Comparison of ENCODE assay signal across 11 cellular contexts in genomic region chr15:75030424-75030823, GRCh38. TPM values are rescaled to one million over a fixed set of nuclear protein-coding genes. Genes with fewer than 3 reads are reported as not detected.
A peak's percentile ranks its signal among the peaks of the same experiment; 100 is the strongest.
DNase-seq lines count a peak whose midpoint lies in the region; ATAC-seq, FAIRE-seq and TF ChIP-seq lines count a peak whose summit lies in the region.
"Had no signal": no experiment of that assay in that cellular context is flagged by ENCODE, and none has a peak within 500 bp of the region (broad histone marks: within the 10 kb centered on the region; RNA-seq: fewer than 3 reads in every experiment).

No MANE protein-coding gene starts in this region.

- H2AFZ ChIP-seq in osteoblast (ENCODE audit: low read length) (peak overlapping the region; percentile 94), HepG2 (ENCODE audit: low read length) (no peak overlapping the region)

- H3K4me2 ChIP-seq in osteoblast (ENCODE audit: insufficient read depth, low read length) (peak overlapping the region; percentile 80), HepG2 (ENCODE audit: low read depth, low read length) (no peak overlapping the region)

- H3K9me3 ChIP-seq in right atrium auricular region (no peaks in the 10 kb centered on the region), osteoblast (ENCODE audit: low read depth, low read length) (no peaks in the 10 kb centered on the region), vagina (no peaks in the 10 kb centered on the region), HepG2 (ENCODE audit: low read length) (no peaks in the 10 kb centered on the region)

- DNase-seq in right atrium auricular region (ENCODE audit: low spot score) (no peak), left ventricle myocardium superior (no peak), coronary artery (ENCODE audit: low spot score) (no peak), osteoblast (ENCODE audit: insufficient read length, low spot score, missing footprints) (no peak), vagina (ENCODE audit: extremely low spot score in 2 of 2) (no peak), HepG2 (ENCODE audit: low spot score) (no peak), RCC 7860 (ENCODE audit: low spot score) (no peak)
- DNase-seq: activated CD4-positive, alpha-beta memory T cell treated with anti-CD3 and anti-CD28 coated beads for 36 hours had no signal

- H3K9ac ChIP-seq in HepG2 (ENCODE audit: insufficient read depth, low read depth, low read length): no peak overlapping the region

- TF ChIP-seq EP300 in HepG2 (IDR thresholded peaks at IDR 0.05; ENCODE audit: low read depth in 2 of 2, low read length in 2 of 2): no peak
- no peak for TF ChIP-seq EP300 in HepG2 (CRISPR knock-in tag; IDR thresholded peaks at IDR 0.05; ENCODE audit: borderline replicate concordance)

- no peak overlapping the region for H3K4me3 ChIP-seq in right atrium auricular region
- H3K4me3 ChIP-seq in coronary artery: peak overlapping the region; percentile 64
- no peak overlapping the region for H3K4me3 ChIP-seq in osteoblast (ENCODE audit: insufficient read depth, low read length)
- peak overlapping the region in 1 of 2 donors; percentile 44 for H3K4me3 ChIP-seq in vagina
- H3K4me3 ChIP-seq in HepG2 (replicated peaks in 1 of 3; ENCODE audit: insufficient read depth in 1 of 3, low read depth in 2 of 3, low read length in 3 of 3): no peak overlapping the region

- no TSS peak for BruUV-seq in HepG2 (replicated peaks; lab: Mats Ljungman, UMichigan)

- H4K20me1 ChIP-seq in osteoblast (ENCODE audit: insufficient read depth, low read length) (no peaks in the 10 kb centered on the region), HepG2 (ENCODE audit: insufficient read depth, low read length) (no peaks in the 10 kb centered on the region)

- POLR2A ChIA-PET in HepG2 (lab: Yijun Ruan, JAX): interaction anchor here (0.6 to 2.3 kb wide), 2 partner anchors 135 to 171 kb away, joined by 5 to 8 read pairs; partner anchors contain the start of gene C15orf39

- H3K27me3 ChIP-seq in right atrium auricular region (no peaks in the 10 kb centered on the region), osteoblast (ENCODE audit: insufficient read depth, low read length) (no peaks in the 10 kb centered on the region), vagina (no peaks in the 10 kb centered on the region), HepG2 (ENCODE audit: control insufficient read depth in 1 of 2, insufficient read depth in 2 of 2, low read length in 2 of 2) (no peaks in the 10 kb centered on the region)
- H3K27me3 ChIP-seq: foreskin keratinocyte had no signal

- in situ Hi-C loops in HepG2 (cut with HindIII; ENCODE audit: extremely low pct_ligation_motif_present, low pct_unique_long_range_greater_than_20kb): no loop called here

- H3K79me2 ChIP-seq in osteoblast (ENCODE audit: insufficient read depth, low read length) (peaks cover 10% of the 10 kb centered on the region), HepG2 (ENCODE audit: insufficient read depth, low read length) (peaks cover under 1% of the 10 kb centered on the region)

- no peaks in the 10 kb centered on the region for H3K36me3 ChIP-seq in right atrium auricular region
- H3K36me3 ChIP-seq in osteoblast (ENCODE audit: insufficient read depth, low read length): no peaks in the 10 kb centered on the region
- H3K36me3 ChIP-seq in vagina: no peaks in the 10 kb centered on the region
- peaks cover 0 to 4% of the 10 kb centered on the region in 2 experiments; a peak in 3 of 5 replicates for H3K36me3 ChIP-seq in HepG2 (replicated peaks in 1 of 2; ENCODE audit: control insufficient read depth in 1 of 2, insufficient read depth in 2 of 2, low read length in 2 of 2)

- no peak for TF ChIP-seq POLR2A in vagina (IDR thresholded peaks at IDR 0.05)
- TF ChIP-seq POLR2A in HepG2 (IDR thresholded peaks at IDR 0.05; ENCODE audit: insufficient read depth in 1 of 2, low read depth in 2 of 2, low read length in 2 of 2): no peak

- CTCF ChIA-PET in HepG2 (lab: Yijun Ruan, JAX; ENCODE audit: low intra/inter-chr PET ratio, low total read pairs): interaction anchor here (1.1 to 2.7 kb wide), 3 partner anchors 172 to 174 kb away, joined by 4 to 37 read pairs (median 10); partner anchors contain the start of gene C15orf39

- H3K27ac ChIP-seq in right atrium auricular region: peak overlapping the region; percentile 75 to 79
- peak overlapping the region; percentile 90 to 93 for H3K27ac ChIP-seq in coronary artery
- peak overlapping the region; percentile 85 for H3K27ac ChIP-seq in osteoblast (ENCODE audit: low read depth, low read length)
- peak overlapping the region; percentile 80 for H3K27ac ChIP-seq in vagina
- no peak overlapping the region for H3K27ac ChIP-seq in HepG2 (ENCODE audit: extremely low read length, insufficient read depth, low read length)
- H3K27ac ChIP-seq: foreskin keratinocyte had no signal

- 76% methylated on average over 4 of the region's 4 CpGs for WGBS in HepG2 (ENCODE audit: low lambda C conversion rate)

- H3K4me1 ChIP-seq in right atrium auricular region (peaks cover 0 to 38% of the 10 kb centered on the region in 2 donors), osteoblast (ENCODE audit: insufficient read depth, low read length) (peaks cover 14% of the 10 kb centered on the region), vagina (peaks cover 44% of the 10 kb centered on the region), HepG2 (ENCODE audit: insufficient read depth, low read length) (peaks cover 28% of the 10 kb centered on the region)

- intact Hi-C loops in left ventricle myocardium superior (cut with micrococcal nuclease): no loop called here
- intact Hi-C loops in vagina (cut with DNase I): no loop called here
- intact Hi-C loops in HepG2 (cut with micrococcal nuclease; ENCODE audit: unreplicated experiment): loop anchor here (10.0 kb wide), 1 partner anchor 274 kb away; no protein-coding TSS in a partner anchor

- ATAC-seq in left ventricle myocardium superior (no peak), HG03108 (IDR thresholded peaks at IDR 0.05; ENCODE audit: unreplicated experiment) (no peak), HepG2 (no peak)

- no peak for TF ChIP-seq RAD21 in HepG2 (CRISPR knock-in tag; IDR thresholded peaks at IDR 0.05)

- TF ChIP-seq CTCF in right atrium auricular region (IDR thresholded peaks at IDR 0.05) (no peak), coronary artery (IDR thresholded peaks at IDR 0.05) (no peak), osteoblast (IDR thresholded peaks at IDR 0.05; ENCODE audit: extremely low read depth, low read depth, low read length) (no peak), vagina (IDR thresholded peaks at IDR 0.05) (no peak), HepG2 (CRISPR knock-in tag; IDR thresholded peaks at IDR 0.05) (no peak; the same call in 1 of the 2 replicates)

- no peak for FAIRE-seq in HepG2 (lab: Jason Lieb, UNC)
- no peak for FAIRE-seq in RCC 7860 (lab: Jason Lieb, UNC)
- FAIRE-seq: islet of Langerhans had no signal

RNA-seq across cellular contexts. Expression of gene PPCDC, which starts 7.0 kb away (rescaled TPM):
- total RNA-seq in right atrium auricular region (10 to 100 TPM; 10.6 to 11.5 TPM), left ventricle myocardium superior (5.1 TPM), osteoblast (5.6 and 6.5 TPM in 2 replicates), vagina (23.8 TPM), HepG2 (2016; rRNA removed; fragmentation: Illumina TruSeq; extraction: Trizol) (9.9 and 12.3 TPM in 2 replicates)
- total RNA-seq in HepG2 (2016; cell fraction: cytosol; rRNA removed; fragmentation: Illumina TruSeq; extraction: Trizol; ENCODE audit: low read depth): 4.1 and 6.1 TPM in 2 replicates
- total RNA-seq in HepG2 (2016; cell fraction: insoluble cytoplasmic fraction; rRNA removed; fragmentation: Illumina TruSeq; extraction: Trizol): 12.0 and 13.0 TPM in 2 replicates
- total RNA-seq in HepG2 (2016; cell fraction: membrane; rRNA removed; fragmentation: Illumina TruSeq; extraction: Trizol): 8.6 and 11.2 TPM in 2 replicates
- total RNA-seq in HepG2 (2016; cell fraction: nucleus; rRNA removed; fragmentation: Illumina TruSeq; extraction: Trizol): 11.2 and 14.5 TPM in 2 replicates
- polyA plus RNA-seq in HepG2 (2011; rRNA removed): 12.8 and 13.9 TPM in 2 replicates
- polyA plus RNA-seq in HepG2 (2011; cell fraction: cytosol; rRNA removed): 12.1 and 15.8 TPM in 2 replicates
- polyA plus RNA-seq in HepG2 (2011; cell fraction: nucleus; rRNA removed): 21.1 and 24.9 TPM in 2 replicates
- 5.4 and 7.5 TPM in 2 replicates for polyA plus RNA-seq in HepG2 (2012)
- 5.6 and 6.3 TPM in 2 replicates for polyA plus RNA-seq in HepG2 (2016; cell fraction: cytosol; fragmentation: Illumina TruSeq; extraction: Trizol; ENCODE audit: low read depth)
- 12.3 and 13.4 TPM in 2 replicates for polyA plus RNA-seq in HepG2 (2016; cell fraction: insoluble cytoplasmic fraction; fragmentation: Illumina TruSeq; extraction: Trizol; ENCODE audit: low read depth)
- polyA plus RNA-seq in HepG2 (2016; cell fraction: membrane; fragmentation: Illumina TruSeq; extraction: Trizol; ENCODE audit: low read depth): 6.8 and 8.5 TPM in 2 replicates
- 17.5 and 18.7 TPM in 2 replicates for polyA plus RNA-seq in HepG2 (2016; cell fraction: nucleus; fragmentation: Illumina TruSeq; extraction: Trizol; ENCODE audit: insufficient read depth, low read depth)
- 42.6 and 47.0 TPM in 2 replicates for polyA minus RNA-seq in HepG2 (2011; rRNA and poly(A)+ RNA removed; ENCODE audit: low replicate concordance)
- 2.5 and 4.8 TPM in 2 replicates for polyA minus RNA-seq in HepG2 (2011; cell fraction: cytosol; rRNA and poly(A)+ RNA removed)
- polyA minus RNA-seq in HepG2 (2011; cell fraction: nucleus; rRNA and poly(A)+ RNA removed): 24.3 and 26.1 TPM in 2 replicates

RNA-seq across cellular contexts. Expression of gene SCAMP5, which starts 35.1 kb away (rescaled TPM):
- total RNA-seq in right atrium auricular region (1 to 10 TPM; 4.0 to 7.5 TPM), left ventricle myocardium superior (2.8 TPM), osteoblast (0.88 and 1.8 TPM in 2 replicates), vagina (6.6 TPM), HepG2 (2016; rRNA removed; fragmentation: Illumina TruSeq; extraction: Trizol) (31.1 and 34.3 TPM in 2 replicates)
- total RNA-seq in HepG2 (2016; cell fraction: cytosol; rRNA removed; fragmentation: Illumina TruSeq; extraction: Trizol; ENCODE audit: low read depth): 18.1 and 20.2 TPM in 2 replicates
- 28.9 and 30.0 TPM in 2 replicates for total RNA-seq in HepG2 (2016; cell fraction: insoluble cytoplasmic fraction; rRNA removed; fragmentation: Illumina TruSeq; extraction: Trizol)
- 51.8 and 60.3 TPM in 2 replicates for total RNA-seq in HepG2 (2016; cell fraction: membrane; rRNA removed; fragmentation: Illumina TruSeq; extraction: Trizol)
- total RNA-seq in HepG2 (2016; cell fraction: nucleus; rRNA removed; fragmentation: Illumina TruSeq; extraction: Trizol): 18.6 and 23.6 TPM in 2 replicates
- polyA plus RNA-seq in HepG2 (2011; rRNA removed): 49.0 and 58.1 TPM in 2 replicates
- polyA plus RNA-seq in HepG2 (2011; cell fraction: cytosol; rRNA removed): 46.5 and 47.4 TPM in 2 replicates
- polyA plus RNA-seq in HepG2 (2011; cell fraction: nucleus; rRNA removed): 39.9 and 45.6 TPM in 2 replicates
- 23.3 and 23.6 TPM in 2 replicates for polyA plus RNA-seq in HepG2 (2012)
- polyA plus RNA-seq in HepG2 (2016; cell fraction: cytosol; fragmentation: Illumina TruSeq; extraction: Trizol; ENCODE audit: low read depth): 30.8 and 37.6 TPM in 2 replicates
- polyA plus RNA-seq in HepG2 (2016; cell fraction: insoluble cytoplasmic fraction; fragmentation: Illumina TruSeq; extraction: Trizol; ENCODE audit: low read depth): 43.3 and 47.6 TPM in 2 replicates
- polyA plus RNA-seq in HepG2 (2016; cell fraction: membrane; fragmentation: Illumina TruSeq; extraction: Trizol; ENCODE audit: low read depth): 77.2 and 78.4 TPM in 2 replicates
- 46.8 and 52.7 TPM in 2 replicates for polyA plus RNA-seq in HepG2 (2016; cell fraction: nucleus; fragmentation: Illumina TruSeq; extraction: Trizol; ENCODE audit: insufficient read depth, low read depth)
- 10.5 and 79.6 TPM in 2 replicates for polyA minus RNA-seq in HepG2 (2011; rRNA and poly(A)+ RNA removed; ENCODE audit: low replicate concordance)
- polyA minus RNA-seq in HepG2 (2011; cell fraction: cytosol; rRNA and poly(A)+ RNA removed): 15.0 and 19.5 TPM in 2 replicates
- polyA minus RNA-seq in HepG2 (2011; cell fraction: nucleus; rRNA and poly(A)+ RNA removed): 7.2 and 10.4 TPM in 2 replicates
